In the genomic region with DNA sequence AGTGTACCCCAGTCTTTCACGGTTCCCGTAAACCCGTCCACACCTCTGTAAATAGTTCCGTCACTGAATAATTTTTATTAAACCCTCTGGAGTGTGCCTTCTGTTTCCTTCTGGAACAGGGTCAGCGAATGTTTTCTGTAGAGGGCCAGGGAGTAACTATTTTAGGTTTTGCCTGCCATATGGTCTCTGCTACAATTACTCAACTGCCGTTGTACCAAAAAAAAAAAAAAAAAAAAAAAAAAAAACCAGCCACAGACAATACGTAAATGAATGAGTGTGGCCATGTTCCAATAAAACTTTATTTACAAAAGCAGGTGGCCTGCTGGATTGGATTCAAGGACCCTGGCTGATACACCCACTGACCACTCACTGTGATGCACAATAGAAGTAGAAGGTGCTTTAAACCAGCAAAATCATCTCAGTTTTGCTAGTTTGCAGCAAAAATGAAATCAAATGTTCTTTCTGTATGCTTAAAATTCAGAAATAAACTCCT, we compare ENCODE assay signal across 21 cellular contexts.
A peak's percentile ranks its signal among the peaks of the same experiment; 100 is the strongest.
DNase-seq lines count a peak whose midpoint lies in the region; ATAC-seq lines count a peak whose summit lies in the region.
"Had no signal": no experiment of that assay in that cellular context is flagged by ENCODE, and none has a peak within 500 bp of the region (broad histone marks: within the 10 kb centered on the region; RNA-seq: fewer than 3 reads in every experiment).

No MANE protein-coding gene starts in this region.

- H3K36me3 Mint-ChIP-seq in activated CD4-positive, alpha-beta T cell treated with anti-CD3 and anti-CD28 coated beads, Interleukin-2, amount 10 ng/mL, durations not matched to agents 24 days and 14 days (ENCODE audit: low read depth) = no peaks in the 10 kb centered on the region
- H3K36me3 Mint-ChIP-seq: activated naive CD8-positive, alpha-beta T cell treated with anti-CD3 and anti-CD28 coated beads, Interleukin-2, amount 10 ng/mL, durations not matched to agents 7 days and 5 days had no signal

- H3K23ac ChIP-seq in mesenchymal stem cell (ENCODE audit: low read length in 2 of 2) = no peak overlapping the region

- no peaks in the 10 kb centered on the region for H3K36me3 ChIP-seq in GM23248 (ENCODE audit: low read depth)
- H3K36me3 ChIP-seq in SJCRH30 = no peaks in the 10 kb centered on the region
- no peaks in the 10 kb centered on the region for H3K36me3 ChIP-seq in mesenchymal stem cell (ENCODE audit: control insufficient read depth in 1 of 2, insufficient read depth in 2 of 2, low read depth in 1 of 2, low read length in 2 of 2)
- H3K36me3 ChIP-seq: transverse colon had no signal

- no peak overlapping the region for H3K4ac ChIP-seq in mesenchymal stem cell (ENCODE audit: low read depth in 1 of 2, low read length in 2 of 2)

- H3K9me3 ChIP-seq in GM23248 (ENCODE audit: low read depth) = no peaks in the 10 kb centered on the region
- H3K9me3 ChIP-seq in SJCRH30 (replicated peaks) = no peaks in the 10 kb centered on the region
- no peaks in the 10 kb centered on the region for H3K9me3 ChIP-seq in mesenchymal stem cell (ENCODE audit: control insufficient read depth, low read length)
- H3K9me3 ChIP-seq: transverse colon had no signal

- no peaks in the 10 kb centered on the region for H4K20me1 ChIP-seq in GM23248 (ENCODE audit: insufficient read depth)

- no peak overlapping the region for H2AK5ac ChIP-seq in mesenchymal stem cell (ENCODE audit: low read length, severe bottlenecking)

- WGBS in GM23248 (ENCODE audit: low coverage in 1 of 2, low lambda C conversion rate in 2 of 2, missing lambda C conversion rate in 2 of 2), 2 experiments = 2 to 4% methylated on average over 7 of the region's 7 CpGs
- 58% methylated on average over 5 of the region's 7 CpGs for WGBS in mesenchymal stem cell

- H3K27me3 ChIP-seq in GM23248 (replicated peaks; ENCODE audit: insufficient read depth) = 0 out of 2 replicates have a peak, but pooled peaks cover 7% of the 10 kb centered on the region
- no peaks in the 10 kb centered on the region for H3K27me3 ChIP-seq in SJCRH30
- no peaks in the 10 kb centered on the region for H3K27me3 ChIP-seq in mesenchymal stem cell (ENCODE audit: control insufficient read depth in 1 of 2, insufficient read depth in 1 of 2, low read length in 2 of 2)
- H3K27me3 ChIP-seq: transverse colon had no signal

- no peaks in the 10 kb centered on the region for H3K9me3 Mint-ChIP-seq in activated CD4-positive, alpha-beta T cell treated with anti-CD3 and anti-CD28 coated beads, Interleukin-2, amount 10 ng/mL, durations not matched to agents 24 days and 14 days
- H3K9me3 Mint-ChIP-seq: activated naive CD8-positive, alpha-beta T cell treated with anti-CD3 and anti-CD28 coated beads, Interleukin-2, amount 10 ng/mL, durations not matched to agents 7 days and 5 days; activated T-cell treated with anti-CD3 and anti-CD28 coated beads, Interleukin-2, amount 50 U/mL, for 72 hours; endodermal cell; stimulated activated naive CD8-positive, alpha-beta T cell treated with anti-CD3 and anti-CD28 coated beads, Interleukin-15, Interleukin-2, amounts not matched to agents 100 ng/mL and 50 ng/mL, for 24 hours had no signal

- no peak overlapping the region for H3K14ac ChIP-seq in mesenchymal stem cell (ENCODE audit: low read length in 2 of 2)

- H2BK5ac ChIP-seq in mesenchymal stem cell (ENCODE audit: low read depth, low read length, poor library complexity, severe bottlenecking) = no peak overlapping the region

- no peak overlapping the region for H2BK120ac ChIP-seq in mesenchymal stem cell (ENCODE audit: low read depth, low read length)

- no peaks in the 10 kb centered on the region for H3K79me1 ChIP-seq in mesenchymal stem cell (replicated peaks; ENCODE audit: low read length, poor library complexity, severe bottlenecking)

- H3K4me1 ChIP-seq in GM23248 (ENCODE audit: insufficient read depth) = no peaks in the 10 kb centered on the region
- no peaks in the 10 kb centered on the region for H3K4me1 ChIP-seq in SJCRH30
- H3K4me1 ChIP-seq in mesenchymal stem cell (ENCODE audit: control insufficient read depth, insufficient read depth, low read depth, low read length) = no peaks in the 10 kb centered on the region
- H3K4me1 ChIP-seq: transverse colon had no signal

- DNase-seq in activated CD4-positive, alpha-beta T cell treated with anti-CD3 and anti-CD28 coated beads, Interleukin-2, amount 10 ng/mL, durations not matched to agents 24 days and 14 days = no peak
- no peak for DNase-seq in activated CD4-positive, alpha-beta T cell treated with anti-CD3 and anti-CD28 coated beads for 48 hours
- DNase-seq in GM23248 = no peak
- DNase-seq in SJCRH30 = no peak
- DNase-seq in mesenchymal stem cell = no peak
- no peak for DNase-seq in SHP77 treated with DMSO at 0.1 percent for 48 hours (lab: John Stamatoyannopoulos, UW)
- no peak for DNase-seq in ecto neural progenitor cell (ENCODE audit: low spot score)
- DNase-seq: 8988T; activated naive CD8-positive, alpha-beta T cell treated with anti-CD3 and anti-CD28 coated beads, Interleukin-2, amount 10 ng/mL, durations not matched to agents 7 days and 5 days; activated T-cell treated with anti-CD3 and anti-CD28 coated beads, Interleukin-2, amount 50 U/mL, for 72 hours; AML-193; EL; endodermal cell; GOT3; NCI-H1105 treated with DMSO at 0.1 percent for 48 hours; NCI-H526; occipital lobe; stimulated activated CD4-positive, alpha-beta T cell treated with anti-CD3 and anti-CD28 coated beads, Interleukin-4, amount 100 ng/mL, for 4 hours; transverse colon had no signal

- H2AFZ ChIP-seq in GM23248 (peak overlapping the region; percentile 70), mesenchymal stem cell (ENCODE audit: low read depth, low read length) (no peak overlapping the region)

- in situ Hi-C loops in GM23248 (cut with MboI) = loop anchor here (10.0 kb wide), 1 partner anchor 945 kb away; no protein-coding TSS in a partner anchor

- intact Hi-C loops in activated CD4-positive, alpha-beta T cell treated with anti-CD3 and anti-CD28 coated beads, Interleukin-2, amount 10 ng/mL, durations not matched to agents 24 days and 14 days (cut with micrococcal nuclease) = no loop called here

- H3K9ac ChIP-seq in GM23248 = no peak overlapping the region
- H3K9ac ChIP-seq in mesenchymal stem cell (ENCODE audit: low read length) = peak overlapping the region; percentile 44

- H3F3A ChIP-seq in GM23248 (ENCODE audit: insufficient read depth) = no peaks in the 10 kb centered on the region

- H3K27ac ChIP-seq in GM23248 = no peak overlapping the region
- H3K27ac ChIP-seq in SJCRH30 = no peak overlapping the region
- no peak overlapping the region for H3K27ac ChIP-seq in mesenchymal stem cell (ENCODE audit: low read length, poor library complexity, severe bottlenecking)
- H3K27ac ChIP-seq: transverse colon had no signal

- peak overlapping the region; percentile 69 for H3K4me3 Mint-ChIP-seq in activated CD4-positive, alpha-beta T cell treated with anti-CD3 and anti-CD28 coated beads, Interleukin-2, amount 10 ng/mL, durations not matched to agents 24 days and 14 days
- H3K4me3 Mint-ChIP-seq: endodermal cell had no signal

- H2BK12ac ChIP-seq in mesenchymal stem cell (ENCODE audit: low read length in 2 of 2) = no peak overlapping the region

- peaks cover 4% of the 10 kb centered on the region for H3K27me3 Mint-ChIP-seq in activated CD4-positive, alpha-beta T cell treated with anti-CD3 and anti-CD28 coated beads, Interleukin-2, amount 10 ng/mL, durations not matched to agents 24 days and 14 days
- H3K27me3 Mint-ChIP-seq: stimulated activated naive CD8-positive, alpha-beta T cell treated with anti-CD3 and anti-CD28 coated beads, Interleukin-15, Interleukin-2, amounts not matched to agents 100 ng/mL and 50 ng/mL, for 24 hours had no signal

- no peak overlapping the region for H3K27ac Mint-ChIP-seq in activated CD4-positive, alpha-beta T cell treated with anti-CD3 and anti-CD28 coated beads, Interleukin-2, amount 10 ng/mL, durations not matched to agents 24 days and 14 days
- H3K27ac Mint-ChIP-seq: activated T-cell treated with anti-CD3 and anti-CD28 coated beads, Interleukin-2, amount 50 U/mL, for 72 hours; endodermal cell had no signal

- no peak overlapping the region for H3K18ac ChIP-seq in mesenchymal stem cell (ENCODE audit: low read depth in 1 of 2, low read length in 2 of 2)

- H3K4me2 ChIP-seq in GM23248 (ENCODE audit: unreplicated experiment) = no peak overlapping the region
- H3K4me2 ChIP-seq in mesenchymal stem cell (ENCODE audit: low read length, poor library complexity, severe bottlenecking) = no peak overlapping the region

- no peaks in the 10 kb centered on the region for H3K79me2 ChIP-seq in GM23248 (ENCODE audit: insufficient read depth)

- H4K8ac ChIP-seq in mesenchymal stem cell (ENCODE audit: low read length) = no peak overlapping the region

- H3K4me1 Mint-ChIP-seq in activated CD4-positive, alpha-beta T cell treated with anti-CD3 and anti-CD28 coated beads, Interleukin-2, amount 10 ng/mL, durations not matched to agents 24 days and 14 days = peaks cover 10% of the 10 kb centered on the region

- ATAC-seq in HG02973 (IDR thresholded peaks at IDR 0.05; ENCODE audit: unreplicated experiment) = no peak

- H3K9me2 ChIP-seq in GM23248 (ENCODE audit: insufficient read depth) = no peaks in the 10 kb centered on the region

- H4K91ac ChIP-seq in mesenchymal stem cell (ENCODE audit: low read length) = no peak overlapping the region

- H3K4me3 ChIP-seq in GM23248 (no peak overlapping the region), SJCRH30 (peak overlapping the region; percentile 8; the same call in 1 of the 2 replicates), mesenchymal stem cell (ENCODE audit: insufficient read depth in 1 of 2, low read depth in 1 of 2, low read length in 2 of 2) (no peak overlapping the region)
- H3K4me3 ChIP-seq: transverse colon had no signal

- H2BK15ac ChIP-seq in mesenchymal stem cell (ENCODE audit: low read depth, poor library complexity, severe bottlenecking) = no peak overlapping the region
